In genomic region chr9:35490155-35490909, GRCh38 we compare ENCODE assay signal across 8 cellular contexts. TPM values are rescaled to one million over a fixed set of nuclear protein-coding genes. Genes with fewer than 3 reads are reported as not detected.
DNase-seq lines count a peak whose midpoint lies in the region; ATAC-seq and TF ChIP-seq lines count a peak whose summit lies in the region.

No MANE protein-coding gene starts in this region.

- no peaks in the 10 kb centered on the region for H3K9me2 ChIP-seq in PC-3 (replicated peaks; ENCODE audit: low read length)

- peak; percentile 22 for DNase-seq in NCI-H2227 (lab: John Stamatoyannopoulos, UW; ENCODE audit: unreplicated experiment)
- DNase-seq in NCI-H2227 treated with DMSO at 0.1 percent for 48 hours (lab: John Stamatoyannopoulos, UW): no peak
- no peak for DNase-seq in PC-3
- DNase-seq in upper lobe of right lung: no peak
- no peak for DNase-seq in activated gamma-delta T cell (lab: John Stamatoyannopoulos, UW)

- 0 out of 2 replicates have a peak, but pooled peaks cover 3% of the 10 kb centered on the region for H3K36me3 ChIP-seq in PC-3 (ENCODE audit: low read depth, low read length)
- H3K36me3 ChIP-seq in endocrine pancreas (ENCODE audit: control insufficient read depth, insufficient read depth, low read length): no peaks in the 10 kb centered on the region
- no peaks in the 10 kb centered on the region for H3K36me3 ChIP-seq in upper lobe of right lung

- peak overlapping the region; percentile 70 for H3K4me3 ChIP-seq in PC-3 (ENCODE audit: low read length)
- H3K4me3 ChIP-seq in endocrine pancreas (ENCODE audit: control insufficient read depth, insufficient read depth, low read length): peak overlapping the region; percentile 72
- peak overlapping the region; percentile 52 for H3K4me3 ChIP-seq in mononuclear cell (ENCODE audit: low read length)
- peak overlapping the region; percentile 84 for H3K4me3 ChIP-seq in upper lobe of right lung

- no peaks in the 10 kb centered on the region for H4K20me1 ChIP-seq in PC-3 (ENCODE audit: low read length)

- peak overlapping the region; percentile 79 for H2AFZ ChIP-seq in PC-3 (ENCODE audit: low read length)

- H3K4me1 ChIP-seq in PC-3 (ENCODE audit: insufficient read depth, low read length): peaks cover 31% of the 10 kb centered on the region
- H3K4me1 ChIP-seq in endocrine pancreas (ENCODE audit: control insufficient read depth, insufficient read depth, low read length): no peaks in the 10 kb centered on the region
- peaks cover 32% of the 10 kb centered on the region for H3K4me1 ChIP-seq in mononuclear cell (ENCODE audit: insufficient read depth, low read length)
- H3K4me1 ChIP-seq in upper lobe of right lung: peaks cover 12% of the 10 kb centered on the region

- no peaks in the 10 kb centered on the region for H3F3A ChIP-seq in PC-3 (ENCODE audit: low read length, unreplicated experiment)

- intact Hi-C loops in PC-3 (cut with micrococcal nuclease): loop anchor here (1.0 kb wide), 1 partner anchor 28 kb away; no protein-coding TSS in a partner anchor
- intact Hi-C loops in upper lobe of right lung (cut with DNase I): no loop called here

- H3K79me2 ChIP-seq in PC-3 (ENCODE audit: low read length): peaks cover 66% of the 10 kb centered on the region

- H3K27ac ChIP-seq in PC-3 (ENCODE audit: low read length): peak overlapping the region; percentile 74
- peak overlapping the region; percentile 89 for H3K27ac ChIP-seq in upper lobe of right lung

- BruUV-seq in PC-3 (replicated peaks; lab: Mats Ljungman, UMichigan): no TSS peak

- H3K9me3 ChIP-seq in PC-3 (ENCODE audit: low read length) (no peaks in the 10 kb centered on the region), endocrine pancreas (ENCODE audit: control insufficient read depth, low read length) (no peaks in the 10 kb centered on the region), mononuclear cell (ENCODE audit: low read depth, low read length) (no peaks in the 10 kb centered on the region), upper lobe of right lung (no peaks in the 10 kb centered on the region)

- peak overlapping the region; percentile 78 for H3K4me2 ChIP-seq in PC-3 (ENCODE audit: low read length)

- H3K9ac ChIP-seq in PC-3 (ENCODE audit: low read length) (peak overlapping the region; percentile 69), endocrine pancreas (ENCODE audit: control insufficient read depth, insufficient read depth, low read length) (peak overlapping the region; percentile 36)

- POLR2A ChIA-PET in PC-3 (lab: Charles Lee; ENCODE audit: unreplicated experiment): no interaction called here

- peak; percentile 26 for ATAC-seq in PC-3
- peak; percentile 58 for ATAC-seq in upper lobe of right lung
- no peak for ATAC-seq in HG03460 (IDR thresholded peaks at IDR 0.05; ENCODE audit: unreplicated experiment)

- H3K27me3 ChIP-seq in PC-3 (ENCODE audit: low read length): no peaks in the 10 kb centered on the region
- H3K27me3 ChIP-seq in endocrine pancreas (ENCODE audit: control insufficient read depth, insufficient read depth, low read length): no peaks in the 10 kb centered on the region
- H3K27me3 ChIP-seq in mononuclear cell (ENCODE audit: insufficient read depth, low read length): no peaks in the 10 kb centered on the region
- H3K27me3 ChIP-seq in upper lobe of right lung: no peaks in the 10 kb centered on the region

- CTCF ChIA-PET in PC-3 (lab: Charles Lee): no interaction called here

- TF ChIP-seq CTCF in PC-3 (conservative IDR thresholded peaks at IDR 0.05; ENCODE audit: low read depth, low read length) (no peak), upper lobe of right lung (IDR thresholded peaks at IDR 0.05) (no peak)

RNA-seq across cellular contexts. Expression of gene RUSC2, which starts 0.4 kb away (rescaled TPM):
- total RNA-seq in PC-3 (2014; rRNA removed): 10.7 and 13.3 TPM in 2 replicates
- total RNA-seq in mononuclear cell: 7.3 TPM
- 31.5 TPM for total RNA-seq in upper lobe of right lung
